1 cellular context compared by ENCODE assay signal in genomic region chr19:3112375-3113099, GRCh38.
TF ChIP-seq lines count a peak whose summit lies in the region.

No MANE protein-coding gene starts in this region.

TF ChIP-seq in H1, 55 proteins besides CTCF, POLR2A, EP300 and RAD21:
- TF ChIP-seq ASH2L (IDR thresholded peaks at IDR 0.05; ENCODE audit: low read length), result no peak
- TF ChIP-seq CBX8 (IDR thresholded peaks at IDR 0.05; ENCODE audit: borderline replicate concordance, low read depth, low read length), result no peak
- no peak for TF ChIP-seq ZNF274 (IDR thresholded peaks at IDR 0.05; ENCODE audit: borderline replicate concordance, extremely low read depth, low read length)
- no peak for TF ChIP-seq JUN (IDR thresholded peaks at IDR 0.05; ENCODE audit: low read depth, low read length)
- TF ChIP-seq KDM1A (IDR thresholded peaks at IDR 0.05; ENCODE audit: borderline replicate concordance, low read length), result no peak
- no peak for TF ChIP-seq CHD1 (IDR thresholded peaks at IDR 0.05; ENCODE audit: low read depth, low read length)
- no peak for TF ChIP-seq BRCA1 (IDR thresholded peaks at IDR 0.05; ENCODE audit: low read depth, low read length)
- no peak for TF ChIP-seq TEAD4 (IDR thresholded peaks at IDR 0.05; ENCODE audit: low read depth, low read length)
- TF ChIP-seq ATF3 (IDR thresholded peaks at IDR 0.05; ENCODE audit: insufficient read depth, low read depth, low read length), result no peak
- TF ChIP-seq USF2 (IDR thresholded peaks at IDR 0.05; ENCODE audit: low read length), result no peak
- no peak for TF ChIP-seq BACH1 (IDR thresholded peaks at IDR 0.05; ENCODE audit: low read length)
- TF ChIP-seq JUND (IDR thresholded peaks at IDR 0.05; ENCODE audit: low read length), result no peak
